In genomic region chr5:132546108-132546507, GRCh38 we compare ENCODE assay signal across 26 cellular contexts. TPM values are rescaled to one million over a fixed set of nuclear protein-coding genes. Genes with fewer than 3 reads are reported as not detected.
DNase-seq lines count a peak whose midpoint lies in the region; TF ChIP-seq lines count a peak whose summit lies in the region.
"Had no signal": no experiment of that assay in that cellular context is flagged by ENCODE, and none has a peak within 500 bp of the region (broad histone marks: within the 10 kb centered on the region; RNA-seq: fewer than 3 reads in every experiment).

No MANE protein-coding gene starts in this region.

- no peaks in the 10 kb centered on the region for H3K4me1 ChIP-seq in HEK293 (ENCODE audit: control insufficient read depth, insufficient read depth, low read length)
- H3K4me1 ChIP-seq in neural progenitor cell: no peaks in the 10 kb centered on the region
- H3K4me1 ChIP-seq in right atrium auricular region: no peaks in the 10 kb centered on the region
- H3K4me1 ChIP-seq: tibial nerve had no signal

- H4K20me1 ChIP-seq in neural progenitor cell (ENCODE audit: low read depth): no peaks in the 10 kb centered on the region

- no peaks in the 10 kb centered on the region for H3K79me2 ChIP-seq in neural progenitor cell (ENCODE audit: low read depth)

- H3K27me3 ChIP-seq in neural progenitor cell: peaks cover 5% of the 10 kb centered on the region
- H3K27me3 ChIP-seq in right atrium auricular region: no peaks in the 10 kb centered on the region
- H3K27me3 ChIP-seq: tibial nerve had no signal

- no peaks in the 10 kb centered on the region for H3K9me3 Mint-ChIP-seq in activated naive CD4-positive, alpha-beta T cell treated with anti-CD3 and anti-CD28 coated beads for 36 hours
- no peaks in the 10 kb centered on the region for H3K9me3 Mint-ChIP-seq in neural progenitor cell
- H3K9me3 Mint-ChIP-seq: HFFc6; stimulated activated naive CD8-positive, alpha-beta T cell treated with anti-CD3 and anti-CD28 coated beads, Interleukin-15, Interleukin-2, amounts not matched to agents 100 ng/mL and 50 ng/mL, for 24 hours had no signal

- no peaks in the 10 kb centered on the region for H3K36me3 Mint-ChIP-seq in activated naive CD4-positive, alpha-beta T cell treated with anti-CD3 and anti-CD28 coated beads for 36 hours (ENCODE audit: low read depth)
- no peaks in the 10 kb centered on the region for H3K36me3 Mint-ChIP-seq in neural progenitor cell

- H3K4me2 ChIP-seq in neural progenitor cell: no peak overlapping the region
- H3K4me2 ChIP-seq: smooth muscle cell had no signal

- H3K4me1 Mint-ChIP-seq in activated naive CD4-positive, alpha-beta T cell treated with anti-CD3 and anti-CD28 coated beads for 36 hours (ENCODE audit: low read depth): peaks cover 9% of the 10 kb centered on the region
- no peaks in the 10 kb centered on the region for H3K4me1 Mint-ChIP-seq in neural progenitor cell

- peak; percentile 20 to 49 for DNase-seq in activated CD4-positive, alpha-beta T cell treated with anti-CD3 and anti-CD28 coated beads for 24 hours (ENCODE audit: low read depth in 2 of 2)
- no peak for DNase-seq in activated CD4-positive, alpha-beta T cell treated with anti-CD3 and anti-CD28 coated beads, Interleukin-2, amount 50 U/mL, for 1 hour
- DNase-seq in activated naive CD4-positive, alpha-beta T cell treated with anti-CD3 and anti-CD28 coated beads for 36 hours: peak; percentile 70
- peak; percentile 59 for DNase-seq in stimulated activated CD4-positive, alpha-beta T cell treated with anti-CD3 and anti-CD28 coated beads, Interleukin-4, amount 100 ng/mL, for 1 hour
- DNase-seq in neural progenitor cell (ENCODE audit: low spot score): no peak
- no peak for DNase-seq in right atrium auricular region (ENCODE audit: low spot score)
- DNase-seq in COR-L47 (lab: John Stamatoyannopoulos, UW): no peak
- DNase-seq: 8988T; AML-193; DMS79 treated with DMSO at 0.1 percent for 48 hours; effector CD8-positive, alpha-beta T cell; erythroblast; foreskin melanocyte; HFFc6; Karpas-422; mesendoderm; NCI-H187 had no signal

- H3K9me3 ChIP-seq in HEK293 (ENCODE audit: control insufficient read depth, insufficient read depth, low read depth, low read length) (no peaks in the 10 kb centered on the region), neural progenitor cell (ENCODE audit: low read depth) (no peaks in the 10 kb centered on the region), right atrium auricular region (no peaks in the 10 kb centered on the region)
- H3K9me3 ChIP-seq: tibial nerve had no signal

- no peak overlapping the region for H3K27ac ChIP-seq in HEK293 (ENCODE audit: extremely low read depth, low read depth, low read length)
- no peak overlapping the region for H3K27ac ChIP-seq in neural progenitor cell
- H3K27ac ChIP-seq in right atrium auricular region: no peak overlapping the region
- H3K27ac ChIP-seq: RWPE1, SK-N-MC, tibial nerve, VCaP had no signal

- H3K36me3 ChIP-seq in HEK293 (ENCODE audit: control insufficient read depth in 2 of 2, insufficient read depth in 1 of 2, low read length in 2 of 2): no peaks in the 10 kb centered on the region
- no peaks in the 10 kb centered on the region for H3K36me3 ChIP-seq in neural progenitor cell
- H3K36me3 ChIP-seq in right atrium auricular region: no peaks in the 10 kb centered on the region
- H3K36me3 ChIP-seq: tibial nerve had no signal

- H2AFZ ChIP-seq in neural progenitor cell (replicated peaks): no peak overlapping the region

- no peak for TF ChIP-seq CTCF in HEK293 (tag by site-specific recombination; IDR thresholded peaks at IDR 0.05)
- no peak for TF ChIP-seq CTCF in neural progenitor cell (IDR thresholded peaks at IDR 0.05)
- TF ChIP-seq CTCF in right atrium auricular region (IDR thresholded peaks at IDR 0.05): no peak

- no peaks in the 10 kb centered on the region for H3F3A ChIP-seq in neural progenitor cell (ENCODE audit: low read depth)

- no peaks in the 10 kb centered on the region for H3K27me3 Mint-ChIP-seq in activated naive CD4-positive, alpha-beta T cell treated with anti-CD3 and anti-CD28 coated beads for 36 hours (ENCODE audit: low read depth)
- H3K27me3 Mint-ChIP-seq in neural progenitor cell (ENCODE audit: insufficient read depth, low read depth): no peaks in the 10 kb centered on the region

- CTCF ChIA-PET in HEK293 (lab: Yijun Ruan, JAX): interaction anchor here (3.0 kb wide), 1 partner anchor 19 kb away, joined by 17 read pairs; no protein-coding TSS in a partner anchor
- CTCF ChIA-PET in activated naive CD4-positive, alpha-beta T cell treated with anti-CD3 and anti-CD28 coated beads for 36 hours (lab: Charles Lee): interaction anchor here (0.7 to 3.7 kb wide), 3 partner anchors 20 to 101 kb away, joined by 3 to 16 read pairs (median 3); no protein-coding TSS in a partner anchor

- intact Hi-C loops in activated naive CD4-positive, alpha-beta T cell treated with anti-CD3 and anti-CD28 coated beads for 36 hours (cut with micrococcal nuclease): no loop called here

- no peak overlapping the region for H3K9ac ChIP-seq in neural progenitor cell

- no peak overlapping the region for H3K27ac Mint-ChIP-seq in activated naive CD4-positive, alpha-beta T cell treated with anti-CD3 and anti-CD28 coated beads for 36 hours
- H3K27ac Mint-ChIP-seq in neural progenitor cell: no peak overlapping the region
- H3K27ac Mint-ChIP-seq: HFFc6; stimulated activated naive CD8-positive, alpha-beta T cell treated with anti-CD3 and anti-CD28 coated beads, Interleukin-15, Interleukin-2, amounts not matched to agents 100 ng/mL and 50 ng/mL, for 24 hours had no signal

- H3K4me3 ChIP-seq in HEK293 (ENCODE audit: low read depth, low read length) (no peak overlapping the region), neural progenitor cell (no peak overlapping the region), right atrium auricular region (no peak overlapping the region)
- H3K4me3 ChIP-seq: SK-N-MC, smooth muscle cell, tibial nerve had no signal

- POLR2A ChIA-PET in HEK293 (lab: Yijun Ruan, JAX): no interaction called here

- no peak overlapping the region for H3K4me3 Mint-ChIP-seq in activated naive CD4-positive, alpha-beta T cell treated with anti-CD3 and anti-CD28 coated beads for 36 hours
- no peak overlapping the region for H3K4me3 Mint-ChIP-seq in neural progenitor cell
- H3K4me3 Mint-ChIP-seq: HFFc6; stimulated activated naive CD8-positive, alpha-beta T cell treated with anti-CD3 and anti-CD28 coated beads, Interleukin-15, Interleukin-2, amounts not matched to agents 100 ng/mL and 50 ng/mL, for 24 hours had no signal

TF ChIP-seq in HEK293, 187 proteins besides CTCF, POLR2A, EP300 and RAD21:
- TF ChIP-seq ZNF146 (tag by site-specific recombination; IDR thresholded peaks at IDR 0.05) (peak; percentile 16; the same call in 1 of the 2 replicates), ZNF37A (tag by site-specific recombination; IDR thresholded peaks at IDR 0.05) (no peak)
- TF ChIP-seq, protein P1, sequence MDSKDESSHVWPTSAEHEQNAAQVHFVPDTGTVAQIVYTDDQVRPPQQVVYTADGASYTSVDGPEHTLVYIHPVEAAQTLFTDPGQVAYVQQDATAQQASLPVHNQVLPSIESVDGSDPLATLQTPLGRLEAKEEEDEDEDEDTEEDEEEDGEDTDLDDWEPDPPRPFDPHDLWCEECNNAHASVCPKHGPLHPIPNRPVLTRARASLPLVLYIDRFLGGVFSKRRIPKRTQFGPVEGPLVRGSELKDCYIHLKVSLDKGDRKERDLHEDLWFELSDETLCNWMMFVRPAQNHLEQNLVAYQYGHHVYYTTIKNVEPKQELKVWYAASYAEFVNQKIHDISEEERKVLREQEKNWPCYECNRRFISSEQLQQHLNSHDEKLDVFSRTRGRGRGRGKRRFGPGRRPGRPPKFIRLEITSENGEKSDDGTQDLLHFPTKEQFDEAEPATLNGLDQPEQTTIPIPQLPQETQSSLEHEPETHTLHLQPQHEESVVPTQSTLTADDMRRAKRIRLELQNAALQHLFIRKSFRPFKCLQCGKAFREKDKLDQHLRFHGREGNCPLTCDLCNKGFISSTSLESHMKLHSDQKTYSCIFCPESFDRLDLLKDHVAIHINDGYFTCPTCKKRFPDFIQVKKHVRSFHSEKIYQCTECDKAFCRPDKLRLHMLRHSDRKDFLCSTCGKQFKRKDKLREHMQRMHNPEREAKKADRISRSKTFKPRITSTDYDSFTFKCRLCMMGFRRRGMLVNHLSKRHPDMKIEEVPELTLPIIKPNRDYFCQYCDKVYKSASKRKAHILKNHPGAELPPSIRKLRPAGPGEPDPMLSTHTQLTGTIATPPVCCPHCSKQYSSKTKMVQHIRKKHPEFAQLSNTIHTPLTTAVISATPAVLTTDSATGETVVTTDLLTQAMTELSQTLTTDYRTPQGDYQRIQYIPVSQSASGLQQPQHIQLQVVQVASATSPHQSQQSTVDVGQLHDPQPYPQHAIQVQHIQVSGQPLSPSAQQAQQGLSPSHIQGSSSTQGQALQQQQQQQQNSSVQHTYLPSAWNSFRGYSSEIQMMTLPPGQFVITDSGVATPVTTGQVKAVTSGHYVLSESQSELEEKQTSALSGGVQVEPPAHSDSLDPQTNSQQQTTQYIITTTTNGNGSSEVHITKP (tag by site-specific recombination; IDR thresholded peaks at IDR 0.05): no peak

RNA-seq across cellular contexts. Expression of gene IL5, which starts 2.8 kb away (rescaled TPM):
- total RNA-seq in activated naive CD4-positive, alpha-beta T cell treated with anti-CD3 and anti-CD28 coated beads for 36 hours: not detected
- total RNA-seq in neural progenitor cell (ENCODE audit: low replicate concordance): not detected in 2 replicates
- not detected for total RNA-seq in right atrium auricular region
- total RNA-seq: HFFc6, omental fat pad, renal cortical epithelial cell, smooth muscle cell, tibial nerve had no signal

RNA-seq across cellular contexts. Expression of gene RAD50, which starts 10.7 kb away (rescaled TPM):
- total RNA-seq in activated naive CD4-positive, alpha-beta T cell treated with anti-CD3 and anti-CD28 coated beads for 36 hours: 10 to 100 TPM; 39.1 to 42.4 TPM
- total RNA-seq in neural progenitor cell (ENCODE audit: low replicate concordance) (34.6 and 48.2 TPM in 2 replicates), right atrium auricular region (10 to 100 TPM; 11.5 to 18.6 TPM)

RNA-seq across cellular contexts. Expression of gene IRF1, which starts 55.5 kb away (rescaled TPM):
- 10 to 100 TPM; 84.3 to 88.4 TPM for total RNA-seq in activated naive CD4-positive, alpha-beta T cell treated with anti-CD3 and anti-CD28 coated beads for 36 hours
- total RNA-seq in neural progenitor cell (ENCODE audit: low replicate concordance): 3.7 and 7.1 TPM in 2 replicates
- total RNA-seq in right atrium auricular region: 10 to 100 TPM; 10.1 to 15.8 TPM

Comparison
In these comparisons a context has a peak if more than half of its experiments do, and no peak if none do; other contexts are left out.
1. DNase-seq: peak in activated CD4-positive, alpha-beta T cell treated with anti-CD3 and anti-CD28 coated beads for 24 hours (2 of 2), activated naive CD4-positive, alpha-beta T cell treated with anti-CD3 and anti-CD28 coated beads for 36 hours (single experiment) and stimulated activated CD4-positive, alpha-beta T cell treated with anti-CD3 and anti-CD28 coated beads, Interleukin-4, amount 100 ng/mL, for 1 hour (single experiment); none in activated CD4-positive, alpha-beta T cell treated with anti-CD3 and anti-CD28 coated beads, Interleukin-2, amount 50 U/mL, for 1 hour (single experiment), neural progenitor cell (single experiment), right atrium auricular region (single experiment) and COR-L47 (single experiment).
2. RNA of gene IRF1, which starts 55.5 kb away (total RNA-seq): 84.3 to 88.4 TPM in activated naive CD4-positive, alpha-beta T cell treated with anti-CD3 and anti-CD28 coated beads for 36 hours; 10.1 to 15.8 TPM in right atrium auricular region and 3.7 to 7.1 TPM in neural progenitor cell; every median in the first group is over 4 times any median in the second.